Comparison of ENCODE assay signal across 8 cellular contexts in the genomic region with DNA sequence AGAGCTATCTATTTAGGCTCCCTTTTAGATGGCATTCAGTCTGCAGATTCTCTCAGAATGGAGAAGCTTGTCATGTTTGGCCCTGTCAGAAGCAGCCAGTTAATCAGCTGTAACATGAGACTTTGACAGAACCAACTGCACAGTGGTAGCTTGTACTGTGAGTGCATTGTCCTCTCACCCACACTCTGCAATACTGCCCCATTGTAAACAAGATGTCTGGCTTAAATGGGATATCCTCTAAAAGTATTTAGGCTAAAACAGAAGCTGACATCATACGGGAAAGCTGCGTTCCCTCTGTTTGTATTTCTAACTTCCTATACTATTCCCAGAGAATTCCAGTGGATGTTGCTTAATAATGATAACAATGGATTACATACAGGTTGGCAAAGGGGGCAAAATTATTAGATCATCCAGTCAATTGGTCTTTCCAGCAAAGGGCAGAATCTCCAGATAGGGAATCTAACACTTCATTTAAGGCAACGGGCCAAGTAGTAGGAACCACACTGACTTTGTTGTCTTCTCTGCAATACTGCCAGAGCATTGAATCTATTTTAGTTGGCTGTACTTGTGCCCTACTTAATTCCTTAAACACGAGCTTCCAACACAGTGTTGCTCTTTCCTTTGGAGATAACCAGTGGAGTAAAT. TPM values are rescaled to one million over a fixed set of nuclear protein-coding genes. Genes with fewer than 3 reads are reported as not detected.
A peak's percentile ranks its signal among the peaks of the same experiment; 100 is the strongest.
DNase-seq lines count a peak whose midpoint lies in the region; ATAC-seq and TF ChIP-seq lines count a peak whose summit lies in the region.
"Had no signal": no experiment of that assay in that cellular context is flagged by ENCODE, and none has a peak within 500 bp of the region (broad histone marks: within the 10 kb centered on the region; RNA-seq: fewer than 3 reads in every experiment).

No MANE protein-coding gene starts in this region.

- H3K79me2 ChIP-seq in MM.1S (ENCODE audit: low read length) = no peaks in the 10 kb centered on the region

- H3K4me3 ChIP-seq in adipocyte (ENCODE audit: low read length) (peak overlapping the region; percentile 20), right atrium auricular region (no peak overlapping the region), MM.1S (ENCODE audit: low read length) (no peak overlapping the region)

- H3K9me3 ChIP-seq in adipocyte (ENCODE audit: control insufficient read depth, low read length) (no peaks in the 10 kb centered on the region), right atrium auricular region (no peaks in the 10 kb centered on the region), MM.1S (replicated peaks; ENCODE audit: insufficient read depth, low read length) (no peaks in the 10 kb centered on the region)

- peak; percentile 29 for DNase-seq in NCI-H146 (lab: John Stamatoyannopoulos, UW)
- peak; percentile 69 for DNase-seq in adipocyte (ENCODE audit: low read depth)
- no peak for DNase-seq in right atrium auricular region (ENCODE audit: low spot score)
- DNase-seq in smooth muscle cell of the brain vasculature (ENCODE audit: low read depth, low spot score) = peak; percentile 59
- DNase-seq in NCI-H2196 treated with DMSO at 0.1 percent for 48 hours (lab: John Stamatoyannopoulos, UW; ENCODE audit: unreplicated experiment) = no peak
- DNase-seq in MM.1S = no peak
- DNase-seq: activated CD4-positive, alpha-beta T cell treated with anti-CD3 and anti-CD28 coated beads, Interleukin-2, amount 50 U/mL, for 4 hours had no signal

- H3K9me2 ChIP-seq in MM.1S (replicated peaks; ENCODE audit: insufficient read depth, low read length) = no peaks in the 10 kb centered on the region

- H3K4me2 ChIP-seq in MM.1S (ENCODE audit: low read depth, low read length) = no peak overlapping the region

- no peaks in the 10 kb centered on the region for H3K27me3 ChIP-seq in adipocyte (replicated peaks; ENCODE audit: control insufficient read depth, insufficient read depth, low read length)
- H3K27me3 ChIP-seq in right atrium auricular region = no peaks in the 10 kb centered on the region
- H3K27me3 ChIP-seq in MM.1S (replicated peaks; ENCODE audit: insufficient read depth, low read length) = no peaks in the 10 kb centered on the region

- H3K27ac ChIP-seq in right atrium auricular region = peak overlapping the region; percentile 66 to 81
- no peak overlapping the region for H3K27ac ChIP-seq in MM.1S (ENCODE audit: low read length)

- no peak for ATAC-seq in HG03354 (IDR thresholded peaks at IDR 0.05; ENCODE audit: poor library complexity, severe bottlenecking, unreplicated experiment)

- no peaks in the 10 kb centered on the region for H3F3A ChIP-seq in MM.1S (ENCODE audit: insufficient read depth, low read length)

- H4K20me1 ChIP-seq in MM.1S (ENCODE audit: insufficient read depth, low read length) = no peaks in the 10 kb centered on the region

- H3K4me1 ChIP-seq in adipocyte (ENCODE audit: control insufficient read depth, insufficient read depth, low read length) (peaks cover 47% of the 10 kb centered on the region), right atrium auricular region (peaks cover 5 to 38% of the 10 kb centered on the region in 2 donors), MM.1S (ENCODE audit: low read length) (no peaks in the 10 kb centered on the region)

- no peak overlapping the region for H2AFZ ChIP-seq in MM.1S (ENCODE audit: low read length)

- no peaks in the 10 kb centered on the region for H3K36me3 ChIP-seq in adipocyte (ENCODE audit: control insufficient read depth, insufficient read depth, low read length, severe bottlenecking)
- no peaks in the 10 kb centered on the region for H3K36me3 ChIP-seq in right atrium auricular region
- no peaks in the 10 kb centered on the region for H3K36me3 ChIP-seq in MM.1S (replicated peaks; ENCODE audit: insufficient read depth, low read length)

- H3K9ac ChIP-seq in adipocyte (ENCODE audit: low read length) (peak overlapping the region; percentile 64), MM.1S (ENCODE audit: low read length) (no peak overlapping the region)

- TF ChIP-seq CTCF in right atrium auricular region (IDR thresholded peaks at IDR 0.05) (no peak), MM.1S (IDR thresholded peaks at IDR 0.05; ENCODE audit: low read length) (no peak)

RNA-seq across cellular contexts. Expression of gene STAT4, which starts 15.4 kb away (rescaled TPM):
- 10 to 100 TPM; 15.2 to 27.3 TPM for total RNA-seq in right atrium auricular region

Comparison
In these comparisons a context has a peak if more than half of its experiments do, and no peak if none do; other contexts are left out.
1. DNase-seq: peak in NCI-H146 (single experiment), adipocyte (single experiment) and smooth muscle cell of the brain vasculature (single experiment); none in right atrium auricular region (single experiment), NCI-H2196 treated with DMSO at 0.1 percent for 48 hours (single experiment) and MM.1S (single experiment).